ENCODE assay signal across 34 cellular contexts in the genomic region with DNA sequence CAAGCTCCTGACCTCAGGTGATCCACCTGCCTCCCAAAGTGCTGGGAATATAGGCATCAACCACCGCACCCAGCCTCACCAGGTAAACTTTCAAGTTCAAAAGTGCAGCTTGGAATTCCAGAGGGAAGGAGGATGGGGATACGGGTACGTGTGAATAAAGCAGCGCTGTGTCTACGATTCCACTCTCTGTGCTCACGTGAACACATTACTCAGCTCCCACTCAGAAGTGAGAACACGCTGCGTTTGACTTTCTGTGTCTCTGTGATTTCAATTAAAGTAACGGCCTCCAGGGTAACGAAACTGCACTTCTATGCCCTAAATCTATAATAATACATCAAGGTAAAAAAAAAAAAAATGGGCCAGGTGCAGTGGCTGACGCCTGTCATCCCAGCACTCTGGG. TPM values are rescaled to one million over a fixed set of nuclear protein-coding genes. Genes with fewer than 3 reads are reported as not detected.
"Had no signal": no experiment of that assay in that cellular context is flagged by ENCODE, and none has a peak within 500 bp of the region (broad histone marks: within the 10 kb centered on the region; RNA-seq: fewer than 3 reads in every experiment).

No MANE protein-coding gene starts in this region.

- ATAC-seq: activated CD8-positive, alpha-beta memory T cell treated with anti-CD3 and anti-CD28 coated beads, Interleukin-2, amount 10 ng/mL, durations not matched to agents 7 days and 5 days; activated CD8-positive, alpha-beta T cell treated with anti-CD3 and anti-CD28 coated beads, Interleukin-2, amount 10 ng/mL, durations not matched to agents 7 days and 5 days; activated naive CD8-positive, alpha-beta T cell treated with anti-CD3 and anti-CD28 coated beads, Interleukin-2, amount 50 U/mL, for 24 hours; body of pancreas had no signal

- H3K27ac Mint-ChIP-seq: activated B cell treated with CpG ODN at 0.5 μM for 24 hours; activated CD4-positive, alpha-beta T cell treated with anti-CD3 and anti-CD28 coated beads, Interleukin-2, amount 10 ng/mL, durations not matched to agents 24 days and 14 days; activated CD8-positive, alpha-beta memory T cell treated with anti-CD3 and anti-CD28 coated beads, Interleukin-2, amount 10 ng/mL, durations not matched to agents 7 days and 5 days; activated CD8-positive, alpha-beta T cell treated with anti-CD3 and anti-CD28 coated beads, Interleukin-2, amount 10 ng/mL, durations not matched to agents 7 days and 5 days; activated naive CD4-positive, alpha-beta T cell treated with anti-CD3 and anti-CD28 coated beads, Interleukin-2, amount 10 ng/mL, durations not matched to agents 7 days and 5 days; activated naive CD4-positive, alpha-beta T cell treated with anti-CD3 and anti-CD28 coated beads, Interleukin-2, amount 50 U/mL, for 24 hours; activated naive CD8-positive, alpha-beta T cell; activated naive CD8-positive, alpha-beta T cell treated with anti-CD3 and anti-CD28 coated beads, Interleukin-2, amount 10 ng/mL, durations not matched to agents 7 days and 5 days; activated naive CD8-positive, alpha-beta T cell treated with anti-CD3 and anti-CD28 coated beads, Interleukin-2, amount 50 U/mL, for 24 hours; activated T-cell treated with anti-CD3 and anti-CD28 coated beads, Interleukin-2, amount 50 U/mL, for 24 hours; activated T-helper 2 cell treated with anti-CD3 and anti-CD28 coated beads, Interferon-gamma antibody, Interleukin-2, Interleukin-4, amounts not matched to agents 10 μg/mL and 5 μg/mL and 100 μg/mL, durations not matched to agents 14 hours and 24 hours and 36 hours; T-helper 1 cell treated with Interleukin-12 subunit alpha and Interleukin-12 subunit beta and Interleukin-4 antibody, amounts not matched to agents 30 μg/mL and 1 μg/mL, for 36 hours; T-helper 2 cell treated with Interferon-gamma antibody and Interleukin-4, amounts not matched to agents 5 μg/mL and 100 μg/mL, for 36 hours had no signal

- H3K4me3 ChIP-seq: body of pancreas, breast epithelium had no signal

- H3K9me3 ChIP-seq: body of pancreas had no signal

- H3K27me3 Mint-ChIP-seq: activated B cell treated with CpG ODN at 0.5 μM for 24 hours; activated CD4-positive, alpha-beta memory T cell treated with anti-CD3 and anti-CD28 coated beads, Interleukin-2, amount 10 ng/mL, durations not matched to agents 7 days and 5 days; activated CD4-positive, alpha-beta T cell treated with anti-CD3 and anti-CD28 coated beads, Interleukin-2, amount 10 ng/mL, durations not matched to agents 24 days and 14 days; activated CD8-positive, alpha-beta memory T cell treated with anti-CD3 and anti-CD28 coated beads, Interleukin-2, amount 10 ng/mL, durations not matched to agents 7 days and 5 days; activated naive CD4-positive, alpha-beta T cell treated with anti-CD3 and anti-CD28 coated beads, Interleukin-2, amount 10 ng/mL, durations not matched to agents 7 days and 5 days; activated naive CD4-positive, alpha-beta T cell treated with anti-CD3 and anti-CD28 coated beads, Interleukin-2, amount 50 U/mL, for 24 hours; activated naive CD8-positive, alpha-beta T cell; activated naive CD8-positive, alpha-beta T cell treated with anti-CD3 and anti-CD28 coated beads, Interleukin-2, amount 10 ng/mL, durations not matched to agents 7 days and 5 days; activated naive CD8-positive, alpha-beta T cell treated with anti-CD3 and anti-CD28 coated beads, Interleukin-2, amount 50 U/mL, for 24 hours; activated T-cell treated with anti-CD3 and anti-CD28 coated beads, Interleukin-2, amount 50 U/mL, for 24 hours had no signal

- H3K9me3 Mint-ChIP-seq: activated B cell treated with CpG ODN at 0.5 μM for 24 hours; activated CD4-positive, alpha-beta memory T cell treated with anti-CD3 and anti-CD28 coated beads, Interleukin-2, amount 10 ng/mL, durations not matched to agents 7 days and 5 days; activated CD4-positive, alpha-beta T cell treated with anti-CD3 and anti-CD28 coated beads, Interleukin-2, amount 10 ng/mL, durations not matched to agents 24 days and 14 days; activated naive CD4-positive, alpha-beta T cell treated with anti-CD3 and anti-CD28 coated beads, Interleukin-2, amount 10 ng/mL, durations not matched to agents 7 days and 5 days; activated naive CD4-positive, alpha-beta T cell treated with anti-CD3 and anti-CD28 coated beads, Interleukin-2, amount 50 U/mL, for 24 hours; activated naive CD8-positive, alpha-beta T cell treated with anti-CD3 and anti-CD28 coated beads, Interleukin-2, amount 10 ng/mL, durations not matched to agents 7 days and 5 days; activated naive CD8-positive, alpha-beta T cell treated with anti-CD3 and anti-CD28 coated beads, Interleukin-2, amount 50 U/mL, for 24 hours; activated T-cell treated with anti-CD3 and anti-CD28 coated beads, Interleukin-2, amount 50 U/mL, for 24 hours; activated T-helper 2 cell treated with anti-CD3 and anti-CD28 coated beads, Interferon-gamma antibody, Interleukin-2, Interleukin-4, amounts not matched to agents 10 μg/mL and 5 μg/mL and 100 μg/mL, durations not matched to agents 14 hours and 24 hours and 36 hours; T-helper 1 cell treated with Interleukin-12 subunit alpha and Interleukin-12 subunit beta and Interleukin-4 antibody, amounts not matched to agents 30 μg/mL and 1 μg/mL, for 36 hours; T-helper 2 cell treated with Interferon-gamma antibody and Interleukin-4, amounts not matched to agents 5 μg/mL and 100 μg/mL, for 36 hours had no signal

- H3K27ac ChIP-seq: body of pancreas, brain microvascular endothelial cell, breast epithelium, VCaP had no signal

- H3K27me3 ChIP-seq: body of pancreas, brain microvascular endothelial cell, breast epithelium had no signal

- DNase-seq: activated B cell treated with CpG ODN at 0.5 μM for 24 hours; activated CD4-positive, alpha-beta memory T cell treated with anti-CD3 and anti-CD28 coated beads, Interleukin-2, amount 10 ng/mL, durations not matched to agents 7 days and 5 days; activated CD4-positive, alpha-beta T cell treated with anti-CD3 and anti-CD28 coated beads for 4 hours; activated CD4-positive, alpha-beta T cell treated with anti-CD3 and anti-CD28 coated beads, Interleukin-2, amount 10 ng/mL, durations not matched to agents 24 days and 14 days; activated CD4-positive, alpha-beta T cell treated with anti-CD3 and anti-CD28 coated beads, Interleukin-2, amount 50 U/mL, for 48 hours; activated CD4-positive, CD25-positive, alpha-beta regulatory T cell treated with anti-CD3 and anti-CD28 coated beads, Interleukin-2, amount 50 U/mL, for 72 hours; activated CD8-positive, alpha-beta memory T cell treated with anti-CD3 and anti-CD28 coated beads for 24 hours; activated CD8-positive, alpha-beta memory T cell treated with anti-CD3 and anti-CD28 coated beads, Interleukin-2, amount 10 ng/mL, durations not matched to agents 7 days and 5 days; activated CD8-positive, alpha-beta memory T cell treated with anti-CD3 and anti-CD28 coated beads, Interleukin-2, amount 50 U/mL, for 48 hours; activated CD8-positive, alpha-beta T cell treated with anti-CD3 and anti-CD28 coated beads, Interleukin-2, amount 10 ng/mL, durations not matched to agents 7 days and 5 days; activated effector memory CD4-positive, alpha-beta T cell treated with Interleukin-2 at 50 U/mL for 16 hours; activated gamma-delta T cell; activated naive CD4-positive, alpha-beta T cell treated with anti-CD3 and anti-CD28 coated beads, Interleukin-2, amount 10 ng/mL, durations not matched to agents 7 days and 5 days; activated naive CD4-positive, alpha-beta T cell treated with Interleukin-2 at 50 U/mL for 16 hours; activated naive CD8-positive, alpha-beta T cell treated with anti-CD3 and anti-CD28 coated beads, Interleukin-2, amount 10 ng/mL, durations not matched to agents 7 days and 5 days; activated naive CD8-positive, alpha-beta T cell treated with anti-CD3 and anti-CD28 coated beads, Interleukin-2, amount 50 U/mL, for 24 hours; activated T-cell treated with anti-CD3 and anti-CD28 coated beads, Interleukin-2, amount 50 U/mL, for 24 hours; activated T-cell treated with anti-CD3 and anti-CD28 coated beads, Interleukin-2, amount 50 U/mL, for 48 hours; amygdala; anterior cingulate cortex; body of pancreas; brain microvascular endothelial cell; SW 1271; T-helper 1 cell; T-helper 2 cell; T-helper 9 cell had no signal

- H3K4me3 Mint-ChIP-seq: activated B cell treated with CpG ODN at 0.5 μM for 24 hours; activated CD4-positive, alpha-beta memory T cell treated with anti-CD3 and anti-CD28 coated beads, Interleukin-2, amount 10 ng/mL, durations not matched to agents 7 days and 5 days; activated CD4-positive, alpha-beta T cell treated with anti-CD3 and anti-CD28 coated beads, Interleukin-2, amount 10 ng/mL, durations not matched to agents 24 days and 14 days; activated CD8-positive, alpha-beta memory T cell treated with anti-CD3 and anti-CD28 coated beads, Interleukin-2, amount 10 ng/mL, durations not matched to agents 7 days and 5 days; activated CD8-positive, alpha-beta T cell treated with anti-CD3 and anti-CD28 coated beads, Interleukin-2, amount 10 ng/mL, durations not matched to agents 7 days and 5 days; activated naive CD4-positive, alpha-beta T cell treated with anti-CD3 and anti-CD28 coated beads, Interleukin-2, amount 10 ng/mL, durations not matched to agents 7 days and 5 days; activated naive CD4-positive, alpha-beta T cell treated with anti-CD3 and anti-CD28 coated beads, Interleukin-2, amount 50 U/mL, for 24 hours; activated naive CD8-positive, alpha-beta T cell; activated naive CD8-positive, alpha-beta T cell treated with anti-CD3 and anti-CD28 coated beads, Interleukin-2, amount 10 ng/mL, durations not matched to agents 7 days and 5 days; activated naive CD8-positive, alpha-beta T cell treated with anti-CD3 and anti-CD28 coated beads, Interleukin-2, amount 50 U/mL, for 24 hours; activated T-cell treated with anti-CD3 and anti-CD28 coated beads, Interleukin-2, amount 50 U/mL, for 24 hours; T-helper 1 cell treated with Interleukin-12 subunit alpha and Interleukin-12 subunit beta and Interleukin-4 antibody, amounts not matched to agents 30 μg/mL and 1 μg/mL, for 36 hours; T-helper 2 cell treated with Interferon-gamma antibody and Interleukin-4, amounts not matched to agents 5 μg/mL and 100 μg/mL, for 36 hours had no signal

- H3K4me1 ChIP-seq: body of pancreas, breast epithelium had no signal

- H3K4me1 Mint-ChIP-seq: activated CD4-positive, alpha-beta memory T cell treated with anti-CD3 and anti-CD28 coated beads, Interleukin-2, amount 10 ng/mL, durations not matched to agents 7 days and 5 days; activated CD4-positive, alpha-beta T cell treated with anti-CD3 and anti-CD28 coated beads, Interleukin-2, amount 10 ng/mL, durations not matched to agents 24 days and 14 days; activated CD8-positive, alpha-beta memory T cell treated with anti-CD3 and anti-CD28 coated beads, Interleukin-2, amount 10 ng/mL, durations not matched to agents 7 days and 5 days; activated naive CD4-positive, alpha-beta T cell treated with anti-CD3 and anti-CD28 coated beads, Interleukin-2, amount 10 ng/mL, durations not matched to agents 7 days and 5 days; activated naive CD8-positive, alpha-beta T cell treated with anti-CD3 and anti-CD28 coated beads, Interleukin-2, amount 10 ng/mL, durations not matched to agents 7 days and 5 days; activated naive CD8-positive, alpha-beta T cell treated with anti-CD3 and anti-CD28 coated beads, Interleukin-2, amount 50 U/mL, for 24 hours had no signal

RNA-seq across cellular contexts. Expression of a gene that starts 8.4 kb away (rescaled TPM):
- total RNA-seq: activated naive CD8-positive, alpha-beta T cell treated with anti-CD3 and anti-CD28 coated beads, Interleukin-2, amount 10 ng/mL, durations not matched to agents 7 days and 5 days; activated T-helper 2 cell treated with anti-CD3 and anti-CD28 coated beads, Interferon-gamma antibody, Interleukin-2, Interleukin-4, amounts not matched to agents 10 μg/mL and 5 μg/mL and 100 μg/mL, durations not matched to agents 14 hours and 24 hours and 36 hours; astrocyte; body of pancreas; breast epithelium had no signal
